1 cellular context compared by ENCODE assay signal in genomic region chr4:67721770-67722597, GRCh38.
TF ChIP-seq lines count a peak whose summit lies in the region.

No MANE protein-coding gene starts in this region.

TF ChIP-seq in K562, 482 proteins besides CTCF, POLR2A, EP300 and RAD21 (continued from another document and continues in another):
- peak; percentile 100 for TF ChIP-seq ZNF76 (CRISPR knock-in tag; IDR thresholded peaks at IDR 0.05; ENCODE audit: borderline replicate concordance)
- TF ChIP-seq, protein P1, sequence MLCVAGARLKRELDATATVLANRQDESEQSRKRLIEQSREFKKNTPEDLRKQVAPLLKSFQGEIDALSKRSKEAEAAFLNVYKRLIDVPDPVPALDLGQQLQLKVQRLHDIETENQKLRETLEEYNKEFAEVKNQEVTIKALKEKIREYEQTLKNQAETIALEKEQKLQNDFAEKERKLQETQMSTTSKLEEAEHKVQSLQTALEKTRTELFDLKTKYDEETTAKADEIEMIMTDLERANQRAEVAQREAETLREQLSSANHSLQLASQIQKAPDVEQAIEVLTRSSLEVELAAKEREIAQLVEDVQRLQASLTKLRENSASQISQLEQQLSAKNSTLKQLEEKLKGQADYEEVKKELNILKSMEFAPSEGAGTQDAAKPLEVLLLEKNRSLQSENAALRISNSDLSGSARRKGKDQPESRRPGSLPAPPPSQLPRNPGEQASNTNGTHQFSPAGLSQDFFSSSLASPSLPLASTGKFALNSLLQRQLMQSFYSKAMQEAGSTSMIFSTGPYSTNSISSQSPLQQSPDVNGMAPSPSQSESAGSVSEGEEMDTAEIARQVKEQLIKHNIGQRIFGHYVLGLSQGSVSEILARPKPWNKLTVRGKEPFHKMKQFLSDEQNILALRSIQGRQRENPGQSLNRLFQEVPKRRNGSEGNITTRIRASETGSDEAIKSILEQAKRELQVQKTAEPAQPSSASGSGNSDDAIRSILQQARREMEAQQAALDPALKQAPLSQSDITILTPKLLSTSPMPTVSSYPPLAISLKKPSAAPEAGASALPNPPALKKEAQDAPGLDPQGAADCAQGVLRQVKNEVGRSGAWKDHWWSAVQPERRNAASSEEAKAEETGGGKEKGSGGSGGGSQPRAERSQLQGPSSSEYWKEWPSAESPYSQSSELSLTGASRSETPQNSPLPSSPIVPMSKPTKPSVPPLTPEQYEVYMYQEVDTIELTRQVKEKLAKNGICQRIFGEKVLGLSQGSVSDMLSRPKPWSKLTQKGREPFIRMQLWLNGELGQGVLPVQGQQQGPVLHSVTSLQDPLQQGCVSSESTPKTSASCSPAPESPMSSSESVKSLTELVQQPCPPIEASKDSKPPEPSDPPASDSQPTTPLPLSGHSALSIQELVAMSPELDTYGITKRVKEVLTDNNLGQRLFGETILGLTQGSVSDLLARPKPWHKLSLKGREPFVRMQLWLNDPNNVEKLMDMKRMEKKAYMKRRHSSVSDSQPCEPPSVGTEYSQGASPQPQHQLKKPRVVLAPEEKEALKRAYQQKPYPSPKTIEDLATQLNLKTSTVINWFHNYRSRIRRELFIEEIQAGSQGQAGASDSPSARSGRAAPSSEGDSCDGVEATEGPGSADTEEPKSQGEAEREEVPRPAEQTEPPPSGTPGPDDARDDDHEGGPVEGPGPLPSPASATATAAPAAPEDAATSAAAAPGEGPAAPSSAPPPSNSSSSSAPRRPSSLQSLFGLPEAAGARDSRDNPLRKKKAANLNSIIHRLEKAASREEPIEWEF (CRISPR knock-in tag; IDR thresholded peaks at IDR 0.05): peak; percentile 100
- TF ChIP-seq TAF9B (IDR thresholded peaks at IDR 0.05; ENCODE audit: partially characterized antibody): peak; percentile 64
- TF ChIP-seq E2F3 (CRISPR knock-in tag; IDR thresholded peaks at IDR 0.05): peak; percentile 100
- TF ChIP-seq BRCA1 (IDR thresholded peaks at IDR 0.05): no peak
- TF ChIP-seq BRCA1 (CRISPR knock-in tag; IDR thresholded peaks at IDR 0.05): no peak
- peak; percentile 99 for TF ChIP-seq SLC30A9 (CRISPR knock-in tag; IDR thresholded peaks at IDR 0.05)
- peak; percentile 100 for TF ChIP-seq ZFPM2 (CRISPR knock-in tag; IDR thresholded peaks at IDR 0.05)
- peak; percentile 100 for TF ChIP-seq NR4A1 (CRISPR knock-in tag; IDR thresholded peaks at IDR 0.05)
- peak; percentile 100 for TF ChIP-seq NR4A1 (tag; IDR thresholded peaks at IDR 0.05)
- TF ChIP-seq KDM1A (IDR thresholded peaks at IDR 0.05): peak; percentile 39 to 81; a peak in 3 of 4 replicates
- peak; percentile 99 for TF ChIP-seq HMG20A (CRISPR knock-in tag; conservative IDR thresholded peaks at IDR 0.05)
- TF ChIP-seq CBFA2T3 (IDR thresholded peaks at IDR 0.05): peak; percentile 66
- no peak for TF ChIP-seq NCOA2 (IDR thresholded peaks at IDR 0.05; ENCODE audit: partially characterized antibody in 2 of 2)
- peak; percentile 89; the same call in 1 of the 2 replicates for TF ChIP-seq HDAC2 (IDR thresholded peaks at IDR 0.05)
- peak; percentile 100 for TF ChIP-seq MEF2D (tag; conservative IDR thresholded peaks at IDR 0.05; ENCODE audit: low read depth)
- no peak for TF ChIP-seq ZBED1 (IDR thresholded peaks at IDR 0.05)
- TF ChIP-seq, protein P2, sequence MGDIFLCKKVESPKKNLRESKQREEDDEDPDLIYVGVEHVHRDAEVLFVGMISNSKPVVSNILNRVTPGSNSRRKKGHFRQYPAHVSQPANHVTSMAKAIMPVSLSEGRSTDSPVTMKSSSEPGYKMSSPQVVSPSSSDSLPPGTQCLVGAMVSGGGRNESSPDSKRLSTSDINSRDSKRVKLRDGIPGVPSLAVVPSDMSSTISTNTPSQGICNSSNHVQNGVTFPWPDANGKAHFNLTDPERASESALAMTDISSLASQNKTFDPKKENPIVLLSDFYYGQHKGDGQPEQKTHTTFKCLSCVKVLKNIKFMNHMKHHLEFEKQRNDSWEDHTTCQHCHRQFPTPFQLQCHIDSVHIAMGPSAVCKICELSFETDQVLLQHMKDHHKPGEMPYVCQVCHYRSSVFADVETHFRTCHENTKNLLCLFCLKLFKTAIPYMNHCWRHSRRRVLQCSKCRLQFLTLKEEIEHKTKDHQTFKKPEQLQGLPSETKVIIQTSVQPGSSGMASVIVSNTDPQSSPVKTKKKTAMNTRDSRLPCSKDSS (IDR thresholded peaks at IDR 0.05; ENCODE audit: low read depth, partially characterized antibody): no peak
- TF ChIP-seq ASH1L (IDR thresholded peaks at IDR 0.05; ENCODE audit: borderline replicate concordance, low read depth, partially characterized antibody): no peak
- TF ChIP-seq MCM3 (IDR thresholded peaks at IDR 0.05): no peak
- peak; percentile 89 for TF ChIP-seq NR2C1 (IDR thresholded peaks at IDR 0.05)
- peak; percentile 99 for TF ChIP-seq NR2C1 (tag; IDR thresholded peaks at IDR 0.05)
- TF ChIP-seq, protein P3, sequence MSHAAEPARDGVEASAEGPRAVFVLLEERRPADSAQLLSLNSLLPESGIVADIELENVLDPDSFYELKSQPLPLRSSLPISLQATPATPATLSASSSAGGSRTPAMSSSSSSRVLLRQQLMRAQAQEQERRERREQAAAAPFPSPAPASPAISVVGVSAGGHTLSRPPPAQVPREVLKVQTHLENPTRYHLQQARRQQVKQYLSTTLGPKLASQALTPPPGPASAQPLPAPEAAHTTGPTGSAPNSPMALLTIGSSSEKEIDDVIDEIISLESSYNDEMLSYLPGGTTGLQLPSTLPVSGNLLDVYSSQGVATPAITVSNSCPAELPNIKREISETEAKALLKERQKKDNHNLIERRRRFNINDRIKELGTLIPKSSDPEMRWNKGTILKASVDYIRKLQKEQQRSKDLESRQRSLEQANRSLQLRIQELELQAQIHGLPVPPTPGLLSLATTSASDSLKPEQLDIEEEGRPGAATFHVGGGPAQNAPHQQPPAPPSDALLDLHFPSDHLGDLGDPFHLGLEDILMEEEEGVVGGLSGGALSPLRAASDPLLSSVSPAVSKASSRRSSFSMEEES (CRISPR knock-in tag; IDR thresholded peaks at IDR 0.05): peak; percentile 91
- TF ChIP-seq PKNOX1 (IDR thresholded peaks at IDR 0.05): peak; percentile 81
- no peak for TF ChIP-seq POLR2AphosphoS2 (IDR thresholded peaks at IDR 0.05; ENCODE audit: low read length)
- TF ChIP-seq, protein P4, sequence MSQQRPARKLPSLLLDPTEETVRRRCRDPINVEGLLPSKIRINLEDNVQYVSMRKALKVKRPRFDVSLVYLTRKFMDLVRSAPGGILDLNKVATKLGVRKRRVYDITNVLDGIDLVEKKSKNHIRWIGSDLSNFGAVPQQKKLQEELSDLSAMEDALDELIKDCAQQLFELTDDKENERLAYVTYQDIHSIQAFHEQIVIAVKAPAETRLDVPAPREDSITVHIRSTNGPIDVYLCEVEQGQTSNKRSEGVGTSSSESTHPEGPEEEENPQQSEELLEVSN (IDR thresholded peaks at IDR 0.05; ENCODE audit: borderline replicate concordance in 1 of 2, extremely low read depth in 1 of 2, insufficient read depth in 1 of 2, insufficient read length in 1 of 2, low read depth in 1 of 2, low read length in 1 of 2, poor library complexity in 1 of 2, severe bottlenecking in 1 of 2): peak in 1 of 2 experiments; percentile 16
- TF ChIP-seq ZBTB7A (IDR thresholded peaks at IDR 0.05; ENCODE audit: borderline replicate concordance, control insufficient read depth, low read depth, low read length): no peak
- peak; percentile 85 for TF ChIP-seq ELF1 (tag; IDR thresholded peaks at IDR 0.05)
- TF ChIP-seq, protein P5, sequence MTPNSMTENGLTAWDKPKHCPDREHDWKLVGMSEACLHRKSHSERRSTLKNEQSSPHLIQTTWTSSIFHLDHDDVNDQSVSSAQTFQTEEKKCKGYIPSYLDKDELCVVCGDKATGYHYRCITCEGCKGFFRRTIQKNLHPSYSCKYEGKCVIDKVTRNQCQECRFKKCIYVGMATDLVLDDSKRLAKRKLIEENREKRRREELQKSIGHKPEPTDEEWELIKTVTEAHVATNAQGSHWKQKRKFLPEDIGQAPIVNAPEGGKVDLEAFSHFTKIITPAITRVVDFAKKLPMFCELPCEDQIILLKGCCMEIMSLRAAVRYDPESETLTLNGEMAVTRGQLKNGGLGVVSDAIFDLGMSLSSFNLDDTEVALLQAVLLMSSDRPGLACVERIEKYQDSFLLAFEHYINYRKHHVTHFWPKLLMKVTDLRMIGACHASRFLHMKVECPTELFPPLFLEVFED (CRISPR knock-in tag; conservative IDR thresholded peaks at IDR 0.05): peak; percentile 100
- no peak for TF ChIP-seq PCBP2 (IDR thresholded peaks at IDR 0.05; ENCODE audit: low read depth, low read length, poor library complexity, severe bottlenecking)
- TF ChIP-seq MCM7 (IDR thresholded peaks at IDR 0.05): no peak
- TF ChIP-seq ZNF696 (CRISPR knock-in tag; conservative IDR thresholded peaks at IDR 0.05): peak; percentile 97
- peak; percentile 99 to 100 for TF ChIP-seq TEAD1 (CRISPR knock-in tag; IDR thresholded peaks at IDR 0.05)
- TF ChIP-seq MYNN (IDR thresholded peaks at IDR 0.05): no peak
- no peak for TF ChIP-seq MYNN (CRISPR knock-in tag; IDR thresholded peaks at IDR 0.05)
- TF ChIP-seq RCOR1 (IDR thresholded peaks at IDR 0.05; ENCODE audit: borderline replicate concordance in 1 of 2, low read depth in 2 of 2, low read length in 2 of 2): peak in 1 of 2 experiments; percentile 61; a peak in 1 of 4 replicates
- peak; percentile 71; the same call in 1 of the 2 replicates for TF ChIP-seq SP1 (CRISPR knock-in tag; IDR thresholded peaks at IDR 0.05)
- peak in 1 of 2 experiments; percentile 73; a peak in 1 of 4 replicates for TF ChIP-seq ZNF318 (IDR thresholded peaks at IDR 0.05; ENCODE audit: borderline replicate concordance in 1 of 2, low read depth in 1 of 2)
- peak; percentile 95 for TF ChIP-seq ZKSCAN3 (CRISPR knock-in tag; IDR thresholded peaks at IDR 0.05)
